8 cellular contexts compared by ENCODE assay signal in the genomic region with DNA sequence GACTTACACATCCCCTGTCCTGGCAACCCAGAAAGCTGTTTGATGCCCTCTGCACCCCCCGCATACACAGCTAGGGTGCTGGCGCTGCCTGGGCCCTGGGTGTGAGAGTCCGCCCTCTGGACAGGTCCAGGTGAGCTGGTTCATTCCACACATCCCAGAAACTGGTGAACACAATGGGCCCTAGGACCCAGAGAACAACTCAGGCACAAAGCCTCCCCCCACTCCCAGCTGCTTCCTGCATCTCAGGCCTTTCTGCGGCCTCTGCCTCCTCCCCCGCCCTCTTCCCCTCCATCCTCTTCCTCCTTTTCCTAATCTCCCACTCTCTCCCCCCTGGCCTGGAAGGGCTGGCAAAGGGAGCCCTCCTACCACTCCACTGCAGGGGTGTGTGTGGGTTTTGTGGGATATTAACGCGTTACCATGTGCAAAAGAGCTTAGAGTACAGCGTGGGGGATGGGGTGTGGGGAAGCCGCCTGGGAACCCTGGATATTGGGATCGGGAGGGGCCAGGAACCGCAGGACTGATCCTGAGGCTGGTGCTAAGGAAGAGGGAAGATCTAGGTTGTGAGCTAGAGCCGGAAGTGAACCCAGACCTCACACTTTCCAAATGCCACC. TPM values are rescaled to one million over a fixed set of nuclear protein-coding genes. Genes with fewer than 3 reads are reported as not detected.
DNase-seq lines count a peak whose midpoint lies in the region; ATAC-seq and TF ChIP-seq lines count a peak whose summit lies in the region.

No MANE protein-coding gene starts in this region.

- no peaks in the 10 kb centered on the region for H3K9me3 ChIP-seq in lower lobe of right lung

- peak overlapping the region; percentile 86 to 90 for H3K27ac Mint-ChIP-seq in effector memory CD8-positive, alpha-beta T cell
- peak overlapping the region; percentile 95 for H3K27ac Mint-ChIP-seq in stimulated activated naive B cell treated with anti-CD40 and anti-IgM and Interleukin-4, amounts not matched to agents 10 μg/mL and 1 μg/mL and 100 μg/mL, for 72 hours

- peak; percentile 26 for ATAC-seq in HG02642 (IDR thresholded peaks at IDR 0.05; ENCODE audit: poor library complexity, unreplicated experiment)
- ATAC-seq in effector memory CD8-positive, alpha-beta T cell (replicated peaks): peak; percentile 6
- ATAC-seq in lower lobe of right lung: peak; percentile 81 to 85
- ATAC-seq in stimulated activated naive B cell treated with anti-CD40 and anti-IgM and Interleukin-4, amounts not matched to agents 10 μg/mL and 1 μg/mL and 100 μg/mL, for 72 hours (replicated peaks): peak; percentile 6 to 13
- no peak for ATAC-seq in GM19328 (IDR thresholded peaks at IDR 0.05; ENCODE audit: unreplicated experiment)

- DNase-seq in DMS 273 treated with DMSO at 0.1 percent for 48 hours (lab: John Stamatoyannopoulos, UW) (peak; percentile 81), NCI-H2227 treated with DMSO at 0.1 percent for 48 hours (lab: John Stamatoyannopoulos, UW) (peak; percentile 80), lower lobe of right lung (peak; percentile 88)
- peak in 1 of 3 experiments; percentile 44 for DNase-seq in effector memory CD8-positive, alpha-beta T cell
- peak; percentile 48 for DNase-seq in stimulated activated naive B cell treated with anti-CD40 and anti-IgM and Interleukin-4, amounts not matched to agents 10 μg/mL and 1 μg/mL and 100 μg/mL, for 72 hours

- peaks cover 54% of the 10 kb centered on the region for H3K4me1 ChIP-seq in lower lobe of right lung

- peak overlapping the region; percentile 86 for H3K27ac ChIP-seq in lower lobe of right lung

- no peaks in the 10 kb centered on the region for H3K9me3 Mint-ChIP-seq in effector memory CD8-positive, alpha-beta T cell
- no peaks in the 10 kb centered on the region for H3K9me3 Mint-ChIP-seq in stimulated activated naive B cell treated with anti-CD40 and anti-IgM and Interleukin-4, amounts not matched to agents 10 μg/mL and 1 μg/mL and 100 μg/mL, for 72 hours

- no peaks in the 10 kb centered on the region for H3K27me3 Mint-ChIP-seq in effector memory CD8-positive, alpha-beta T cell
- H3K27me3 Mint-ChIP-seq in stimulated activated naive B cell treated with anti-CD40 and anti-IgM and Interleukin-4, amounts not matched to agents 10 μg/mL and 1 μg/mL and 100 μg/mL, for 72 hours: no peaks in the 10 kb centered on the region

- peaks cover 3% of the 10 kb centered on the region for H3K36me3 ChIP-seq in lower lobe of right lung

- intact Hi-C loops in lower lobe of right lung (cut with DNase I): no loop called here

- TF ChIP-seq CTCF in WI38 (IDR thresholded peaks at IDR 0.05; ENCODE audit: low read depth, low read length) (no peak), lower lobe of right lung (IDR thresholded peaks at IDR 0.05) (no peak)

- no peaks in the 10 kb centered on the region for H3K27me3 ChIP-seq in lower lobe of right lung (ENCODE audit: low read depth)

- peak overlapping the region; percentile 81 to 94 for H3K4me3 Mint-ChIP-seq in effector memory CD8-positive, alpha-beta T cell
- H3K4me3 Mint-ChIP-seq in stimulated activated naive B cell treated with anti-CD40 and anti-IgM and Interleukin-4, amounts not matched to agents 10 μg/mL and 1 μg/mL and 100 μg/mL, for 72 hours: peak overlapping the region; percentile 85 to 87

- H3K4me1 Mint-ChIP-seq in effector memory CD8-positive, alpha-beta T cell (ENCODE audit: low read depth in 2 of 2): peaks cover 18 to 25% of the 10 kb centered on the region in 2 donors
- peaks cover 17 to 30% of the 10 kb centered on the region in 2 donors for H3K4me1 Mint-ChIP-seq in stimulated activated naive B cell treated with anti-CD40 and anti-IgM and Interleukin-4, amounts not matched to agents 10 μg/mL and 1 μg/mL and 100 μg/mL, for 72 hours

- H3K4me3 ChIP-seq in WI38 (ENCODE audit: low read depth, low read length): peak overlapping the region; percentile 80
- peak overlapping the region; percentile 78 for H3K4me3 ChIP-seq in lower lobe of right lung

- H3K36me3 Mint-ChIP-seq in effector memory CD8-positive, alpha-beta T cell (ENCODE audit: insufficient read depth): peaks cover 13% of the 10 kb centered on the region
- H3K36me3 Mint-ChIP-seq in stimulated activated naive B cell treated with anti-CD40 and anti-IgM and Interleukin-4, amounts not matched to agents 10 μg/mL and 1 μg/mL and 100 μg/mL, for 72 hours: peaks cover 18 to 29% of the 10 kb centered on the region in 2 donors

RNA-seq across cellular contexts. Expression of gene PPP1R9B, which starts 1.6 kb away (rescaled TPM):
- 92.6 TPM for total RNA-seq in lower lobe of right lung

RNA-seq across cellular contexts. Expression of gene SGCA, which starts 13.8 kb away (rescaled TPM):
- 9.1 TPM for total RNA-seq in lower lobe of right lung

RNA-seq across cellular contexts. Expression of gene SAMD14, which starts 22.1 kb away (rescaled TPM):
- 9.2 TPM for total RNA-seq in lower lobe of right lung

RNA-seq across cellular contexts. Expression of gene COL1A1, which starts 49.4 kb away (rescaled TPM):
- 142 TPM for total RNA-seq in lower lobe of right lung

RNA-seq across cellular contexts. Expression of gene PDK2, which starts 56.9 kb away (rescaled TPM):
- 35.7 TPM for total RNA-seq in lower lobe of right lung
